1 cellular context compared by ENCODE assay signal in genomic region chr7:41103331-41103730, GRCh38.
TF ChIP-seq lines count a peak whose summit lies in the region.

No MANE protein-coding gene starts in this region.

TF ChIP-seq in GM12878, 131 proteins besides CTCF, POLR2A, EP300 and RAD21 (continued from another document):
- TF ChIP-seq IRF3 (IDR thresholded peaks at IDR 0.05) (no peak), ZNF274 (IDR thresholded peaks at IDR 0.05; ENCODE audit: insufficient read depth, insufficient read length) (no peak), MEF2A (IDR thresholded peaks at IDR 0.05; ENCODE audit: insufficient read depth, low read depth, low read length) (peak; percentile 44; the same call in 1 of the 2 replicates), FOXM1 (IDR thresholded peaks at IDR 0.05; ENCODE audit: low read depth, low read length) (peak; percentile 45; the same call in 1 of the 2 replicates), CHD2 (IDR thresholded peaks at IDR 0.05; ENCODE audit: borderline replicate concordance, low read depth, low read length) (no peak), MEF2B (IDR thresholded peaks at IDR 0.05; ENCODE audit: partially characterized antibody, poor library complexity, severe bottlenecking) (peak; percentile 26), CREM (IDR thresholded peaks at IDR 0.05; ENCODE audit: low read depth) (peak; percentile 47; the same call in 1 of the 2 replicates), EED (IDR thresholded peaks at IDR 0.05; ENCODE audit: low read depth) (peak; percentile 64; the same call in 1 of the 2 replicates), RUNX3 (IDR thresholded peaks at IDR 0.05; ENCODE audit: low read length) (peak; percentile 37; the same call in 1 of the 2 replicates), NKRF (conservative IDR thresholded peaks at IDR 0.05) (no peak), RELA (IDR thresholded peaks at IDR 0.05; ENCODE audit: borderline replicate concordance, partially characterized antibody) (peak; percentile 50), NR2C1 (IDR thresholded peaks at IDR 0.05) (no peak), CREB1 (IDR thresholded peaks at IDR 0.05; ENCODE audit: low read depth) (peak; percentile 26; the same call in 1 of the 2 replicates), ZBTB11 (CRISPR knock-in tag; IDR thresholded peaks at IDR 0.05) (no peak), ZBTB40 (IDR thresholded peaks at IDR 0.05; ENCODE audit: borderline replicate concordance) (peak; percentile 21; the same call in 1 of the 2 replicates), IKZF2 (IDR thresholded peaks at IDR 0.05) (peak; percentile 80), MYC (IDR thresholded peaks at IDR 0.05; ENCODE audit: insufficient read depth, insufficient read length, insufficient replicate concordance, low read length, severe bottlenecking) (no peak), SPI1 (IDR thresholded peaks at IDR 0.05; ENCODE audit: borderline replicate concordance, insufficient read depth, low read depth, low read length) (peak; percentile 82), GATAD2B (conservative IDR thresholded peaks at IDR 0.05; ENCODE audit: low read depth) (no peak), KAT2A (conservative IDR thresholded peaks at IDR 0.05; ENCODE audit: control insufficient read depth, low read depth, low read length) (no peak), ZNF24 (IDR thresholded peaks at IDR 0.05) (peak; percentile 75), RFX5 (IDR thresholded peaks at IDR 0.05; ENCODE audit: low read depth, low read length) (no peak), MTA2 (IDR thresholded peaks at IDR 0.05; ENCODE audit: low read depth) (peak; percentile 73), SMARCA5 (IDR thresholded peaks at IDR 0.05) (no peak), DPF2 (IDR thresholded peaks at IDR 0.05) (peak; percentile 77), TAF1 (IDR thresholded peaks at IDR 0.05; ENCODE audit: borderline replicate concordance, low read depth, low read length) (no peak), ATF7 (IDR thresholded peaks at IDR 0.05; ENCODE audit: low read depth) (0 out of 2 replicates have a peak, but pooled peaks have one; percentile 17)
TF ChIP-seq in GM12878: peak in this region for 22.
